1 cellular context compared by ENCODE assay signal in genomic region chr12:48903982-48904411, GRCh38.
A peak's percentile ranks its signal among the peaks of the same experiment; 100 is the strongest.
TF ChIP-seq lines count a peak whose summit lies in the region.

No MANE protein-coding gene starts in this region.

TF ChIP-seq in GM12878, 131 proteins besides CTCF, POLR2A, EP300 and RAD21 (continued from another document):
- TF ChIP-seq MAX (IDR thresholded peaks at IDR 0.05; ENCODE audit: low read depth, low read length) (no peak), GABPA (IDR thresholded peaks at IDR 0.05; ENCODE audit: low read depth) (no peak), USF1 (IDR thresholded peaks at IDR 0.05; ENCODE audit: borderline replicate concordance, extremely low read length, insufficient read depth, low read depth, low read length) (no peak), NBN (IDR thresholded peaks at IDR 0.05) (no peak), CBX5 (IDR thresholded peaks at IDR 0.05; ENCODE audit: low read depth) (no peak), SIX5 (IDR thresholded peaks at IDR 0.05; ENCODE audit: low read depth, low read length, severe bottlenecking) (peak; percentile 8), STAT1 (conservative IDR thresholded peaks at IDR 0.05) (no peak)
